8 cellular contexts compared by ENCODE assay signal in the genomic region with DNA sequence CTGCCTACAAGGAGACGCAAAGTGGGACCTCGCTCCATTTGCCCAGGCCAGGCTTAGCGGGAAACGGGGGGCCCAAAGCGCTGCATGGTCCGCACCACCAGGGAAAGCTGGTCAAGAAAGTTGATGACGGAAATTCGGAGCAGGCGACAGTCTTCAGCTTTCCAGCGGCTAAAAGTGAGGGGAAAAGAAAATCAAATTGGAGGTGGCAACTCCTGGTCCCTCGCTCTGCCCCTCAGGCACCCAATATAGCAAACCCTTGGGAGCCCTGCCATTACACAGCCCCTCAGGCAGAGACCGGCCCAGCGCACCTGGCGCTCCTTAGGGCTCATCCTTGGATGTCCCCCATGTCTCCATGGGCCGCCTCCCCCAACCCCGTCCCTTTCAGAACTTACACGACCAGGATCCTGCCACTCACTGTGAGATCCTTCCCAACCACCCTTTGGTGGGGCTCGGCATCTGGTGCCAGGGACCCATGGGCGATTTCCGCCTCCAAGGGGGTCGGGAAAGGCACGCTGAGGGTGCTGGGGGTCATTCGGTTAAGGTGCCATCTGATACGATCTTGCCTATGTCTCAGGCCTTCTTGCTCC. TPM values are rescaled to one million over a fixed set of nuclear protein-coding genes. Genes with fewer than 3 reads are reported as not detected.
A peak's percentile ranks its signal among the peaks of the same experiment; 100 is the strongest.
DNase-seq lines count a peak whose midpoint lies in the region; ATAC-seq and TF ChIP-seq lines count a peak whose summit lies in the region.

No MANE protein-coding gene starts in this region.

- no peak for TF ChIP-seq CTCF in OCI-LY3 (IDR thresholded peaks at IDR 0.05; ENCODE audit: low read depth, low read length)
- TF ChIP-seq CTCF in endodermal cell (conservative IDR thresholded peaks at IDR 0.05) = no peak
- no peak for TF ChIP-seq CTCF in osteocyte (IDR thresholded peaks at IDR 0.05)

- H3K9me3 ChIP-seq in CD8-positive, alpha-beta memory T cell (ENCODE audit: low read length) = no peaks in the 10 kb centered on the region
- H3K9me3 ChIP-seq in OCI-LY3 (ENCODE audit: insufficient read depth, low read length) = no peaks in the 10 kb centered on the region
- H3K9me3 ChIP-seq in endodermal cell (ENCODE audit: control insufficient read depth, low read length) = no peaks in the 10 kb centered on the region

- no peaks in the 10 kb centered on the region for H3K36me3 ChIP-seq in CD8-positive, alpha-beta memory T cell (ENCODE audit: insufficient read depth, low read length)
- peaks cover 3% of the 10 kb centered on the region for H3K36me3 ChIP-seq in OCI-LY3 (replicated peaks; ENCODE audit: low read depth, low read length)
- H3K36me3 ChIP-seq in endodermal cell (ENCODE audit: control insufficient read depth, insufficient read depth, low read length) = no peaks in the 10 kb centered on the region

- H3K4me1 ChIP-seq in CD8-positive, alpha-beta memory T cell (ENCODE audit: insufficient read depth, low read length) = peaks cover 13% of the 10 kb centered on the region
- H3K4me1 ChIP-seq in OCI-LY3 (ENCODE audit: low read length) (peaks cover 24% of the 10 kb centered on the region), endodermal cell (ENCODE audit: control insufficient read depth, insufficient read depth, low read length) (no peaks in the 10 kb centered on the region)

- no peak for DNase-seq in CD8-positive, alpha-beta memory T cell
- DNase-seq in endodermal cell = no peak
- DNase-seq in osteocyte (ENCODE audit: extremely low spot score, unreplicated experiment) = peak; percentile 83
- no peak for DNase-seq in SHP77 treated with DMSO at 0.1 percent for 48 hours (lab: John Stamatoyannopoulos, UW)
- DNase-seq in NOMO-1 (lab: John Stamatoyannopoulos, UW; ENCODE audit: unreplicated experiment in 2 of 2) = no peak
- DNase-seq in NK-92 treated with Interleukin-12 subunit alpha and Interleukin-12 subunit beta, amount 100 ng/mL, for 24 hours (lab: John Stamatoyannopoulos, UW) = no peak

- 0 out of 2 replicates have a peak, but pooled peaks cover 2% of the 10 kb centered on the region for H3K79me2 ChIP-seq in OCI-LY3 (ENCODE audit: low read length)

- POLR2A ChIA-PET in CD8-positive, alpha-beta memory T cell (lab: Charles Lee) = interaction anchor here (1.0 to 1.4 kb wide), 3 partner anchors 9 to 79 kb away, joined by 3 to 7 read pairs (median 7); a partner anchor contains a TSS

- peak overlapping the region; percentile 81 to 93 (median 86) for H3K4me3 Mint-ChIP-seq in CD8-positive, alpha-beta memory T cell
- H3K4me3 Mint-ChIP-seq in endodermal cell (peak overlapping the region; percentile 71), osteocyte (ENCODE audit: unreplicated experiment) (peak overlapping the region; percentile 76)

- peaks cover 6 to 15% (median 10%) of the 10 kb centered on the region in 3 donors for H3K4me1 Mint-ChIP-seq in CD8-positive, alpha-beta memory T cell
- no peaks in the 10 kb centered on the region for H3K4me1 Mint-ChIP-seq in endodermal cell
- H3K4me1 Mint-ChIP-seq in osteocyte (ENCODE audit: unreplicated experiment) = peaks cover 2% of the 10 kb centered on the region

- no peaks in the 10 kb centered on the region for H3K27me3 ChIP-seq in CD8-positive, alpha-beta memory T cell (ENCODE audit: insufficient read depth, low read length, poor library complexity, severe bottlenecking)
- H3K27me3 ChIP-seq in OCI-LY3 (ENCODE audit: low read depth, low read length) (no peaks in the 10 kb centered on the region), endodermal cell (ENCODE audit: control insufficient read depth, insufficient read depth, low read length, poor library complexity, severe bottlenecking) (no peaks in the 10 kb centered on the region)

- H3K27ac Mint-ChIP-seq in CD8-positive, alpha-beta memory T cell = peak overlapping the region; percentile 48 to 95 (median 88)
- H3K27ac Mint-ChIP-seq in endodermal cell (no peak overlapping the region), osteocyte (ENCODE audit: unreplicated experiment) (peak overlapping the region; percentile 62)

- no peak overlapping the region for H2AFZ ChIP-seq in OCI-LY3 (ENCODE audit: low read depth, low read length)

- H3K9me3 Mint-ChIP-seq in CD8-positive, alpha-beta memory T cell = no peaks in the 10 kb centered on the region
- H3K9me3 Mint-ChIP-seq in endodermal cell (peaks cover 66% of the 10 kb centered on the region), osteocyte (ENCODE audit: unreplicated experiment) (no peaks in the 10 kb centered on the region)

- peaks cover 0 to 14% of the 10 kb centered on the region in 2 donors for H3K27me3 Mint-ChIP-seq in CD8-positive, alpha-beta memory T cell
- no peaks in the 10 kb centered on the region for H3K27me3 Mint-ChIP-seq in endodermal cell (ENCODE audit: insufficient read depth)
- H3K27me3 Mint-ChIP-seq in osteocyte (ENCODE audit: unreplicated experiment) = no peaks in the 10 kb centered on the region

- H3K27ac ChIP-seq in CD8-positive, alpha-beta memory T cell (ENCODE audit: low read depth, low read length) = peak overlapping the region; percentile 24
- no peak overlapping the region for H3K27ac ChIP-seq in OCI-LY3 (ENCODE audit: low read length)
- no peak overlapping the region for H3K27ac ChIP-seq in endodermal cell (ENCODE audit: low read depth, low read length)

- H3K4me3 ChIP-seq in CD8-positive, alpha-beta memory T cell (ENCODE audit: low read length) = peak overlapping the region; percentile 19
- H3K4me3 ChIP-seq in OCI-LY3 (ENCODE audit: low read length) (peak overlapping the region; percentile 95), endodermal cell (ENCODE audit: low read length) (peak overlapping the region; percentile 77)

- no peak for ATAC-seq in HG03521 (IDR thresholded peaks at IDR 0.05; ENCODE audit: unreplicated experiment)

- peak overlapping the region; percentile 99 for H3K4me2 ChIP-seq in OCI-LY3 (ENCODE audit: low read length)

- H3K36me3 Mint-ChIP-seq in CD8-positive, alpha-beta memory T cell = peaks cover 0 to 9% (median 0%) of the 10 kb centered on the region in 3 donors
- H3K36me3 Mint-ChIP-seq in endodermal cell (ENCODE audit: low read depth) (peaks cover 17% of the 10 kb centered on the region), osteocyte (ENCODE audit: unreplicated experiment) (peaks cover 6% of the 10 kb centered on the region)

- CTCF ChIA-PET in CD8-positive, alpha-beta memory T cell (lab: Charles Lee) = no interaction called here

- WGBS in endodermal cell (ENCODE audit: insufficient coverage in 1 of 2, insufficient read length in 1 of 2), 2 experiments = 66 to 92% methylated on average over 9 to 22 of the region's 24 CpGs

- peak overlapping the region; percentile 83 for H3K9ac ChIP-seq in OCI-LY3 (ENCODE audit: low read length)
- peak overlapping the region; percentile 25 for H3K9ac ChIP-seq in endodermal cell (ENCODE audit: extremely low read depth, low read length, poor library complexity, severe bottlenecking)

- H4K20me1 ChIP-seq in OCI-LY3 (ENCODE audit: insufficient read depth, low read length) = no peaks in the 10 kb centered on the region

RNA-seq across cellular contexts. Expression of a gene that starts 1.1 kb away (rescaled TPM):
- total RNA-seq in CD8-positive, alpha-beta memory T cell = 10 to 100 TPM; 72.5 to 74.6 TPM
- polyA plus RNA-seq in CD8-positive, alpha-beta memory T cell = 51.2 TPM
- total RNA-seq in endodermal cell (10 to 100 TPM; 29.5 to 34.1 TPM), osteocyte (15.6 and 19.6 TPM in 2 replicates)
- 27.7 TPM for polyA plus RNA-seq in endodermal cell (2013, experiment 1 of 2)
- polyA plus RNA-seq in endodermal cell (2013, experiment 2 of 2) = 27.9 TPM

RNA-seq across cellular contexts. Expression of a gene that starts 8.4 kb away (rescaled TPM):
- total RNA-seq in CD8-positive, alpha-beta memory T cell = 10 to 100 TPM; 58.9 to 64.3 TPM
- polyA plus RNA-seq in CD8-positive, alpha-beta memory T cell = 55.3 TPM
- total RNA-seq in endodermal cell (10 to 100 TPM; 29.1 to 35.9 TPM), osteocyte (17.4 and 18.5 TPM in 2 replicates)
- 24.5 TPM for polyA plus RNA-seq in endodermal cell (2013, experiment 1 of 2)
- polyA plus RNA-seq in endodermal cell (2013, experiment 2 of 2) = 24.5 TPM

RNA-seq across cellular contexts. Expression of a gene that starts 12.4 kb away (rescaled TPM):
- 10 to 100 TPM; 40.8 to 45.7 TPM for total RNA-seq in CD8-positive, alpha-beta memory T cell
- polyA plus RNA-seq in CD8-positive, alpha-beta memory T cell = 81.0 TPM
- total RNA-seq in endodermal cell (1 to 10 TPM; 5.4 to 9.1 TPM), osteocyte (20.6 and 22.4 TPM in 2 replicates)
- 7.4 TPM for polyA plus RNA-seq in endodermal cell (2013, experiment 1 of 2)
- polyA plus RNA-seq in endodermal cell (2013, experiment 2 of 2) = 7.8 TPM

RNA-seq across cellular contexts. Expression of a gene that starts 19.9 kb away (rescaled TPM):
- total RNA-seq in CD8-positive, alpha-beta memory T cell = 10 to 100 TPM; 34.1 to 39.2 TPM
- 0.79 TPM for polyA plus RNA-seq in CD8-positive, alpha-beta memory T cell
- 10 to 100 TPM; 52.6 to 68.8 TPM for total RNA-seq in endodermal cell
- 68.6 TPM for polyA plus RNA-seq in endodermal cell (2013, experiment 1 of 2)
- polyA plus RNA-seq in endodermal cell (2013, experiment 2 of 2) = 65.1 TPM
- total RNA-seq in osteocyte = 107 and 108 TPM in 2 replicates

RNA-seq across cellular contexts. Expression of a gene that starts 34.0 kb away (rescaled TPM):
- 10 to 100 TPM; 79.5 to 81.3 TPM for total RNA-seq in CD8-positive, alpha-beta memory T cell
- 59.6 TPM for polyA plus RNA-seq in CD8-positive, alpha-beta memory T cell
- total RNA-seq in endodermal cell (100 to 1,000 TPM in 1 of 2 donors, 10 to 100 TPM in 1; 91.0 to 102 TPM), osteocyte (92.2 and 92.8 TPM in 2 replicates)
- polyA plus RNA-seq in endodermal cell (2013, experiment 1 of 2) = 69.6 TPM
- polyA plus RNA-seq in endodermal cell (2013, experiment 2 of 2) = 74.4 TPM

Comparison
In these comparisons a context has a peak if more than half of its experiments do, and no peak if none do; other contexts are left out.
1. H3K4me3 ChIP-seq: peak in every context shown above with its lines; median percentile 95 in OCI-LY3; 77 in endodermal cell; 19 in CD8-positive, alpha-beta memory T cell.